1 cellular context compared by ENCODE assay signal in the genomic region with DNA sequence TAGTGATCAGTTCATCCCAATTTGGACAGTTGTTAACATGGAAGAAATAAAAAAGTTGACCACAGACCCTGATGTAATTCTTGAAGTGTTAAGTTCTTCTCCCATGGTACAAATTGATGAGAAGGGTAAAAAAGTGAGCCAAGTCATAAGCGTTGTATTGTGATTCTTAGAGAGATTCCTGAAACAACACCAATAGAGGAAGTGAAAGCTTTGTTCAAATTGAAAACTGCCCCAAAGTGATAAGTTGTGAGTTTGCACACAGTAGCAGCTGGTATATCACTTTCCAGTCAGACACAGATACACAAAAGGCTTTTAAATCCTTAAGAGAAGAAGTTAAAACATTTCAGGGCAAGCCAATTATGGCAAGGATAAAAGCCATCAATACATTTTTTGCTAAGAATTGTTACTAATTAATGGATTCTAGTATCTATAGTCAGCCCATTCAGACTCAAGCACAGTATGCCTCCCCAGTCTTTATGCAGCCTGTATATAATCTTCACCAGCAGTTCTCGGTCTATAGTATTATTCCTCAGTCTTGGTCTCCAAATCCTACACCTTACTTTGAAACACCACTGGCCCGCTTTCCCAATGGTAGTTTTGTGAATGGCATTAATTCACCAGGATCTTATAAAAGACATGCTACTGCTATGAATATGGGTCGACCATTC.
TF ChIP-seq lines count a peak whose summit lies in the region.

No MANE protein-coding gene starts in this region.

TF ChIP-seq in SK-N-SH, 30 proteins besides CTCF, POLR2A, EP300 and RAD21 (continued from another document):
- TF ChIP-seq, protein P1, sequence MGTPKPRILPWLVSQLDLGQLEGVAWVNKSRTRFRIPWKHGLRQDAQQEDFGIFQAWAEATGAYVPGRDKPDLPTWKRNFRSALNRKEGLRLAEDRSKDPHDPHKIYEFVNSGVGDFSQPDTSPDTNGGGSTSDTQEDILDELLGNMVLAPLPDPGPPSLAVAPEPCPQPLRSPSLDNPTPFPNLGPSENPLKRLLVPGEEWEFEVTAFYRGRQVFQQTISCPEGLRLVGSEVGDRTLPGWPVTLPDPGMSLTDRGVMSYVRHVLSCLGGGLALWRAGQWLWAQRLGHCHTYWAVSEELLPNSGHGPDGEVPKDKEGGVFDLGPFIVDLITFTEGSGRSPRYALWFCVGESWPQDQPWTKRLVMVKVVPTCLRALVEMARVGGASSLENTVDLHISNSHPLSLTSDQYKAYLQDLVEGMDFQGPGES (IDR thresholded peaks at IDR 0.05; ENCODE audit: low read depth, low read length) = no peak
